Comparison of ENCODE assay signal across 1 cellular context in genomic region chr12:64567570-64567969, GRCh38.
TF ChIP-seq lines count a peak whose summit lies in the region.

No MANE protein-coding gene starts in this region.

TF ChIP-seq in IMR-90, 13 proteins besides CTCF, POLR2A, EP300 and RAD21 (continued from another document):
- TF ChIP-seq MAZ (IDR thresholded peaks at IDR 0.05; ENCODE audit: borderline replicate concordance, low read depth, low read length) (no peak), USF2 (IDR thresholded peaks at IDR 0.05; ENCODE audit: low read depth, low read length) (no peak), RFX5 (IDR thresholded peaks at IDR 0.05; ENCODE audit: low read depth, low read length) (no peak), MAFK (IDR thresholded peaks at IDR 0.05; ENCODE audit: low read depth, low read length) (no peak), SMC3 (IDR thresholded peaks at IDR 0.05; ENCODE audit: low read depth, low read length) (no peak), CEBPB (IDR thresholded peaks at IDR 0.05; ENCODE audit: low read depth, low read length) (no peak), NFE2L2 (IDR thresholded peaks at IDR 0.05; ENCODE audit: low read depth, low read length) (no peak)
